In genomic region chr21:41564871-41565281, GRCh38 we compare ENCODE assay signal across 9 cellular contexts. TPM values are rescaled to one million over a fixed set of nuclear protein-coding genes. Genes with fewer than 3 reads are reported as not detected.
A peak's percentile ranks its signal among the peaks of the same experiment; 100 is the strongest.
DNase-seq lines count a peak whose midpoint lies in the region; ATAC-seq, FAIRE-seq and TF ChIP-seq lines count a peak whose summit lies in the region.
"Had no signal": no experiment of that assay in that cellular context is flagged by ENCODE, and none has a peak within 500 bp of the region (broad histone marks: within the 10 kb centered on the region; RNA-seq: fewer than 3 reads in every experiment).

No MANE protein-coding gene starts in this region.

- no peak for TF ChIP-seq RAD21 in A549 (conservative IDR thresholded peaks at IDR 0.05 in 1 of 2, IDR thresholded peaks at IDR 0.05 in 1 of 2)

- no peak overlapping the region for H3K9ac ChIP-seq in adipocyte (ENCODE audit: low read length)

- H3K4me1 ChIP-seq in A549 (no peaks in the 10 kb centered on the region), adipocyte (ENCODE audit: control insufficient read depth, insufficient read depth, low read length) (peaks cover 20% of the 10 kb centered on the region)
- no peaks in the 10 kb centered on the region for H3K4me1 ChIP-seq in effector memory CD4-positive, alpha-beta T cell (ENCODE audit: control insufficient read depth, insufficient read depth, low read length, poor library complexity, severe bottlenecking)

- H3K27me3 Mint-ChIP-seq in HFFc6 (ENCODE audit: insufficient read depth), result peaks cover 24% of the 10 kb centered on the region
- H3K27me3 Mint-ChIP-seq in naive thymus-derived CD8-positive, alpha-beta T cell, result peaks cover 8 to 57% (median 35%) of the 10 kb centered on the region in 5 donors

- no peak overlapping the region for H3K27ac ChIP-seq in A549
- no peak overlapping the region for H3K27ac ChIP-seq in effector memory CD4-positive, alpha-beta T cell (ENCODE audit: insufficient read depth, low read length, poor library complexity, severe bottlenecking)

- TF ChIP-seq POLR2A in A549 (IDR thresholded peaks at IDR 0.05; ENCODE audit: low read length), result no peak

- peaks cover 7% of the 10 kb centered on the region for H3K4me1 Mint-ChIP-seq in HFFc6 (ENCODE audit: low read depth)
- peaks cover 5 to 7% (median 6%) of the 10 kb centered on the region in 4 donors for H3K4me1 Mint-ChIP-seq in naive thymus-derived CD8-positive, alpha-beta T cell

- TF ChIP-seq CTCF in A549 (IDR thresholded peaks at IDR 0.05) (no peak), HFFc6 (IDR thresholded peaks at IDR 0.05) (no peak)

- ATAC-seq in A549, result no peak
- ATAC-seq in naive thymus-derived CD8-positive, alpha-beta T cell, result no peak

- H3K4me3 ChIP-seq in A549 (no peak overlapping the region), adipocyte (ENCODE audit: low read length) (no peak overlapping the region)
- H3K4me3 ChIP-seq in effector memory CD4-positive, alpha-beta T cell (ENCODE audit: insufficient read depth, low read depth, low read length, poor library complexity, severe bottlenecking), result no peak overlapping the region

- peaks cover 28% of the 10 kb centered on the region for H3K27me3 ChIP-seq in adipocyte (replicated peaks; ENCODE audit: control insufficient read depth, insufficient read depth, low read length)
- no peaks in the 10 kb centered on the region for H3K27me3 ChIP-seq in effector memory CD4-positive, alpha-beta T cell (replicated peaks; ENCODE audit: control insufficient read depth, insufficient read depth, low read length, poor library complexity, severe bottlenecking)

- peak in 1 of 2 experiments; percentile 23 for DNase-seq in A549 (ENCODE audit: low read depth in 1 of 2, low spot score in 1 of 2)
- DNase-seq in HFFc6, result peak; percentile 55
- peak; percentile 79 for DNase-seq in adipocyte (ENCODE audit: low read depth)
- DNase-seq in iris pigment epithelial cell (ENCODE audit: low read depth), result peak; percentile 47
- DNase-seq in stimulated activated naive CD4-positive, alpha-beta T cell treated with Interleukin-2 at 50 U/mL for 16 hours (lab: John Stamatoyannopoulos, UW), result no peak
- DNase-seq in naive thymus-derived CD8-positive, alpha-beta T cell, result no peak
- no peak for DNase-seq in effector memory CD4-positive, alpha-beta T cell
- no peak for DNase-seq in DMS114 treated with DMSO at 0.1 percent for 48 hours (lab: John Stamatoyannopoulos, UW; ENCODE audit: unreplicated experiment)
- DNase-seq: midbrain had no signal

- no peak for FAIRE-seq in A549 (lab: Jason Lieb, UNC)

- no peak for TF ChIP-seq EP300 in A549 (IDR thresholded peaks at IDR 0.05)

- H3K27ac Mint-ChIP-seq in HFFc6, result no peak overlapping the region
- peak overlapping the region in 2 of 10 donors; percentile 55 to 68 for H3K27ac Mint-ChIP-seq in naive thymus-derived CD8-positive, alpha-beta T cell

- no peaks in the 10 kb centered on the region; the same call in 1 of the 2 replicates for H3K9me3 Mint-ChIP-seq in HFFc6
- no peaks in the 10 kb centered on the region for H3K9me3 Mint-ChIP-seq in naive thymus-derived CD8-positive, alpha-beta T cell

- CTCF ChIA-PET in A549 (lab: Yijun Ruan, JAX), result no interaction called here

- H3K9me3 ChIP-seq in A549 (no peaks in the 10 kb centered on the region), adipocyte (ENCODE audit: control insufficient read depth, low read length) (no peaks in the 10 kb centered on the region)
- no peaks in the 10 kb centered on the region for H3K9me3 ChIP-seq in effector memory CD4-positive, alpha-beta T cell (ENCODE audit: control insufficient read depth, low read length)

- POLR2A ChIA-PET in A549 (lab: Yijun Ruan, JAX), result no interaction called here
- POLR2A ChIA-PET in naive thymus-derived CD8-positive, alpha-beta T cell (lab: Charles Lee), result no interaction called here

- no peak overlapping the region for H3K4me3 Mint-ChIP-seq in HFFc6
- peak overlapping the region in 1 of 10 donors; percentile 31 for H3K4me3 Mint-ChIP-seq in naive thymus-derived CD8-positive, alpha-beta T cell

- H3K36me3 Mint-ChIP-seq in HFFc6 (ENCODE audit: low read depth), result no peaks in the 10 kb centered on the region
- H3K36me3 Mint-ChIP-seq in naive thymus-derived CD8-positive, alpha-beta T cell, result no peaks in the 10 kb centered on the region

- WGBS in A549 (ENCODE audit: missing lambda C conversion rate), result 54% methylated on average over 10 of the region's 10 CpGs

- H3K4me2 ChIP-seq in A549, result no peak overlapping the region

- no peaks in the 10 kb centered on the region for H3K36me3 ChIP-seq in adipocyte (ENCODE audit: control insufficient read depth, insufficient read depth, low read length, severe bottlenecking)
- H3K36me3 ChIP-seq in effector memory CD4-positive, alpha-beta T cell (ENCODE audit: control insufficient read depth, insufficient read depth, low read length), result no peaks in the 10 kb centered on the region

TF ChIP-seq in A549, 52 proteins besides CTCF, POLR2A, EP300 and RAD21:
- TF ChIP-seq, protein P1, sequence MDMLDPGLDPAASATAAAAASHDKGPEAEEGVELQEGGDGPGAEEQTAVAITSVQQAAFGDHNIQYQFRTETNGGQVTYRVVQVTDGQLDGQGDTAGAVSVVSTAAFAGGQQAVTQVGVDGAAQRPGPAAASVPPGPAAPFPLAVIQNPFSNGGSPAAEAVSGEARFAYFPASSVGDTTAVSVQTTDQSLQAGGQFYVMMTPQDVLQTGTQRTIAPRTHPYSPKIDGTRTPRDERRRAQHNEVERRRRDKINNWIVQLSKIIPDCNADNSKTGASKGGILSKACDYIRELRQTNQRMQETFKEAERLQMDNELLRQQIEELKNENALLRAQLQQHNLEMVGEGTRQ (IDR thresholded peaks at IDR 0.05), result peak; percentile 21; the same call in 1 of the 2 replicates
- TF ChIP-seq HOXB5 (CRISPR knock-in tag; IDR thresholded peaks at IDR 0.05), result no peak
- no peak for TF ChIP-seq PBX3 (IDR thresholded peaks at IDR 0.05)
TF ChIP-seq in A549: peak in this region for 1.

RNA-seq across cellular contexts. Expression of gene TMPRSS2, which starts 56.9 kb away (rescaled TPM):
- polyA plus RNA-seq in A549 (2011; rRNA removed) (0.04 TPM in 1 of 2 replicates, not detected in the other), A549 (2017; fragmentation: RNase III; extraction: RNeasy Plus Mini Kit Qiagen cat#74134 plus additional on column Dnase treatment) (0.05 TPM in 1 of 3 replicates, not detected in the others)
- not detected in 2 replicates for polyA plus RNA-seq in A549 (2012; cell fraction: cytosol; rRNA removed)
- not detected in 2 replicates for polyA plus RNA-seq in A549 (2012; cell fraction: nucleus; rRNA removed)
- 0.08 TPM in 1 of 2 replicates, not detected in the other for polyA minus RNA-seq in A549 (2011; rRNA and poly(A)+ RNA removed)
- total RNA-seq in HFFc6 (2021; fragmentation: NEBNext Ultra II Directional; extraction: Animal tissue kit (Norgen Biotek cat#: 25700)), result not detected
- total RNA-seq in naive thymus-derived CD8-positive, alpha-beta T cell, result not detected
- polyA plus RNA-seq in naive thymus-derived CD8-positive, alpha-beta T cell, result not detected

Comparison
In these comparisons a context has a peak if more than half of its experiments do, and no peak if none do; other contexts are left out.
1. DNase-seq: peak in HFFc6 (single experiment), adipocyte (single experiment) and iris pigment epithelial cell (single experiment); none in stimulated activated naive CD4-positive, alpha-beta T cell treated with Interleukin-2 at 50 U/mL for 16 hours (single experiment), naive thymus-derived CD8-positive, alpha-beta T cell (0 of 10), effector memory CD4-positive, alpha-beta T cell (0 of 3) and DMS114 treated with DMSO at 0.1 percent for 48 hours (single experiment).